Comparison of ENCODE assay signal across 20 cellular contexts in the genomic region with DNA sequence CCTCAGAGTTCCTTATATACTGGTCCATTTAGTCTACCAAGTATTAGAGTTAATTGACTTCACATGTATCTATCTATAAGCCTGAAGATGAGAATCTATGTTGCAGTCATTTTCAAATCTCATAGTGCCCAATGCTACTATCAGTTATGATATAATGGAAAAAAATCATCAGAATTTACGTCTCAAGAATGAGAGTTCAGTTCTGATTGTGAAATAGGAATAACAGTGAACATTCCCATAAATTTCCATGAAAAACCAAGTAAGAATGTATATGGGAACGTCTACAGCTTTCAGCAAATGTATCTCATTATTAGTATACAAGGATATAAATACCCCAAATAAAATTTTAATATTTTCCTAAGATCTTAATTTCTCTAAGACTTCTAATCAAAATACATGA.
A peak's percentile ranks its signal among the peaks of the same experiment; 100 is the strongest.
DNase-seq lines count a peak whose midpoint lies in the region; ATAC-seq, FAIRE-seq and TF ChIP-seq lines count a peak whose summit lies in the region.
"Had no signal": no experiment of that assay in that cellular context is flagged by ENCODE, and none has a peak within 500 bp of the region (broad histone marks: within the 10 kb centered on the region; RNA-seq: fewer than 3 reads in every experiment).

No MANE protein-coding gene starts in this region.

- peaks cover 4% of the 10 kb centered on the region; the same call in 1 of the 2 replicates for H4K20me1 ChIP-seq in GM23248 (ENCODE audit: insufficient read depth)

- FAIRE-seq in kidney (lab: Jason Lieb, UNC) = peak; percentile 8
- FAIRE-seq: GM12878, H54 had no signal

- H3K9me2 ChIP-seq in GM23248 (ENCODE audit: insufficient read depth) = no peaks in the 10 kb centered on the region; the same call in 1 of the 2 replicates

- H3K27me3 Mint-ChIP-seq in stimulated activated memory B cell treated with anti-CD40 and anti-IgM and Interleukin-4, amounts not matched to agents 10 μg/mL and 1 μg/mL and 100 μg/mL, for 72 hours = no peaks in the 10 kb centered on the region
- H3K27me3 Mint-ChIP-seq: B cell; CD4-positive, CD25-positive, alpha-beta regulatory T cell had no signal

- H3K36me3 ChIP-seq in GM23248 (ENCODE audit: low read depth) (peaks cover 6% of the 10 kb centered on the region; the same call in 1 of the 2 replicates), kidney (ENCODE audit: control insufficient read depth in 1 of 2, insufficient read depth in 2 of 2, low read length in 2 of 2) (no peaks in the 10 kb centered on the region)

- H3K4me3 ChIP-seq in GM23248 (no peak overlapping the region), kidney (ENCODE audit: low read length in 2 of 2) (no peak overlapping the region)
- H3K4me3 ChIP-seq: BLaER1, GM12878, HAP-1 had no signal

- peak overlapping the region; percentile 46 for H3K4me2 ChIP-seq in GM23248 (ENCODE audit: unreplicated experiment)
- H3K4me2 ChIP-seq: BLaER1 had no signal

- peaks cover 100% of the 10 kb centered on the region for H3K79me2 ChIP-seq in GM23248 (ENCODE audit: insufficient read depth)

- H3F3A ChIP-seq in GM23248 (ENCODE audit: insufficient read depth) = peaks cover 48% of the 10 kb centered on the region; the same call in 1 of the 2 replicates

- no peak overlapping the region for H2AFZ ChIP-seq in GM23248

- H3K4me1 ChIP-seq in GM23248 (ENCODE audit: insufficient read depth) = peaks cover 16% of the 10 kb centered on the region
- peaks cover 0 to 3% of the 10 kb centered on the region in 2 donors for H3K4me1 ChIP-seq in kidney (ENCODE audit: control insufficient read depth in 1 of 2, insufficient read depth in 1 of 2, low read depth in 1 of 2, low read length in 2 of 2)
- H3K4me1 ChIP-seq: BLaER1, HAP-1 had no signal

- H3K9me3 ChIP-seq in GM23248 (ENCODE audit: low read depth) (no peaks in the 10 kb centered on the region), kidney (ENCODE audit: control insufficient read depth in 1 of 2, low read length in 2 of 2) (no peaks in the 10 kb centered on the region)
- H3K9me3 ChIP-seq: Caco-2, HAP-1 had no signal

- no peak overlapping the region for H3K27ac Mint-ChIP-seq in stimulated activated memory B cell treated with anti-CD40 and anti-IgM and Interleukin-4, amounts not matched to agents 10 μg/mL and 1 μg/mL and 100 μg/mL, for 72 hours
- H3K27ac Mint-ChIP-seq: B cell; CD8-positive, alpha-beta T cell; HFFc6 had no signal

- WGBS in GM23248 (ENCODE audit: low coverage in 1 of 2, low lambda C conversion rate in 2 of 2, missing lambda C conversion rate in 2 of 2), 2 experiments = 45 to 49% methylated on average over 2 of the region's 2 CpGs

- no peak overlapping the region for H3K9ac ChIP-seq in GM23248
- H3K9ac ChIP-seq in kidney (ENCODE audit: low read length in 2 of 2) = no peak overlapping the region
- H3K9ac ChIP-seq: BLaER1 had no signal

- H3K4me3 Mint-ChIP-seq in stimulated activated memory B cell treated with anti-CD40 and anti-IgM and Interleukin-4, amounts not matched to agents 10 μg/mL and 1 μg/mL and 100 μg/mL, for 72 hours = no peak overlapping the region
- H3K4me3 Mint-ChIP-seq: B cell; CD4-positive, CD25-positive, alpha-beta regulatory T cell; CD8-positive, alpha-beta T cell had no signal

- H3K9me3 Mint-ChIP-seq in stimulated activated memory B cell treated with anti-CD40 and anti-IgM and Interleukin-4, amounts not matched to agents 10 μg/mL and 1 μg/mL and 100 μg/mL, for 72 hours = peaks cover 2% of the 10 kb centered on the region

- no peak for DNase-seq in GM23248
- peak; percentile 44 for DNase-seq in amniotic epithelial cell (ENCODE audit: low read depth)
- DNase-seq in kidney = no peak
- no peak for DNase-seq in SHP77 treated with DMSO at 0.1 percent for 48 hours (lab: John Stamatoyannopoulos, UW)
- no peak for DNase-seq in activated CD4-positive, alpha-beta T cell treated with anti-CD3 and anti-CD28 coated beads, Interleukin-2, amount 50 U/mL, for 1 hour
- DNase-seq: Caco-2; CD4-positive, CD25-positive, alpha-beta regulatory T cell; CD8-positive, alpha-beta T cell; DMS153; DND-41; GDM1; GOT3 had no signal

- H3K27me3 ChIP-seq in GM23248 (replicated peaks; ENCODE audit: insufficient read depth) = no peaks in the 10 kb centered on the region
- H3K27me3 ChIP-seq: BLaER1 had no signal

- peaks cover 63% of the 10 kb centered on the region for H3K36me3 Mint-ChIP-seq in stimulated activated memory B cell treated with anti-CD40 and anti-IgM and Interleukin-4, amounts not matched to agents 10 μg/mL and 1 μg/mL and 100 μg/mL, for 72 hours

- TF ChIP-seq CTCF in kidney (IDR thresholded peaks at IDR 0.05; ENCODE audit: borderline replicate concordance, extremely low read depth, insufficient read depth) = no peak

- H3K27ac ChIP-seq in GM23248 = no peak overlapping the region
- H3K27ac ChIP-seq in kidney (ENCODE audit: low read depth in 2 of 2, low read length in 2 of 2) = no peak overlapping the region
- H3K27ac ChIP-seq: BLaER1, C4-2B had no signal

- intact Hi-C loops in kidney (cut with DNase I) = no loop called here

- ATAC-seq in stimulated activated memory B cell treated with anti-CD40 and anti-IgM and Interleukin-4, amounts not matched to agents 10 μg/mL and 1 μg/mL and 100 μg/mL, for 72 hours = no peak
- ATAC-seq: CD8-positive, alpha-beta T cell; GM12878 had no signal

- H3K4me1 Mint-ChIP-seq in stimulated activated memory B cell treated with anti-CD40 and anti-IgM and Interleukin-4, amounts not matched to agents 10 μg/mL and 1 μg/mL and 100 μg/mL, for 72 hours = peaks cover 27% of the 10 kb centered on the region

- in situ Hi-C loops in GM23248 (cut with MboI) = no loop called here
